In the genomic region with DNA sequence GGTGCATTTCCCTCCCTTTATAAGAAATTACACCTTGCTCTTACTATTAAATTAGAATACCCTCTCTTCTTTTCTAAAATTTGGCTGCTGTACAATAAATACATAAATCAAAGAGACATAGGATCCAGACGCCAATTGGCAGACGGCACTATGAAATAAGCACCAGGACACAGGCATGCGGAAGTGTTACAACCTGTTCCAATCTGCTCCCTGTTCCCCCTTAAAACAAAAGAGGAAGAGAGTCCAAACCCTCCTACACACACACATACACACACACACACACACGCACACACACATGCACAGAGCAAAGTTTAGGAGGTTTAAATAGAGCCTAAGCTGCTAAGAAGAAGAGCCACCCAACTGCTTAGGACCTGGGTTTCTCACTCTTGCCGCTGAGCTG, we compare ENCODE assay signal across 17 cellular contexts.
"Had no signal": no experiment of that assay in that cellular context is flagged by ENCODE, and none has a peak within 500 bp of the region (broad histone marks: within the 10 kb centered on the region; RNA-seq: fewer than 3 reads in every experiment).

No MANE protein-coding gene starts in this region.

- DNase-seq: activated CD4-positive, alpha-beta T cell treated with anti-CD3 and anti-CD28 coated beads, Interleukin-2, amount 50 U/mL, for 1 hour; activated CD4-positive, CD25-positive, alpha-beta regulatory T cell treated with anti-CD3 and anti-CD28 coated beads, Interleukin-2, amount 50 U/mL, for 72 hours; activated effector memory CD4-positive, alpha-beta T cell treated with anti-CD3 and anti-CD28 coated beads, Interleukin-2, amount 50 U/mL, for 16 hours; activated naive CD4-positive, alpha-beta T cell treated with anti-CD3 and anti-CD28 coated beads, Interleukin-2, amount 50 U/mL, for 16 hours; activated T-cell treated with anti-CD3 and anti-CD28 coated beads, Interleukin-2, amount 50 U/mL, for 72 hours; adrenal gland; cerebellar nuclear complex; cortex of kidney; gastrocnemius medialis; head of caudate nucleus; lower lobe of right lung; naive thymus-derived CD8-positive, alpha-beta T cell; sigmoid colon; stimulated activated CD8-positive, alpha-beta memory T cell treated with anti-CD3 and anti-CD28 coated beads, Interleukin-4, amount 100 ng/mL, for 48 hours; stimulated activated naive CD4-positive, alpha-beta T cell; T1000; upper lobe of right lung had no signal
